8 cellular contexts compared by ENCODE assay signal in the genomic region with DNA sequence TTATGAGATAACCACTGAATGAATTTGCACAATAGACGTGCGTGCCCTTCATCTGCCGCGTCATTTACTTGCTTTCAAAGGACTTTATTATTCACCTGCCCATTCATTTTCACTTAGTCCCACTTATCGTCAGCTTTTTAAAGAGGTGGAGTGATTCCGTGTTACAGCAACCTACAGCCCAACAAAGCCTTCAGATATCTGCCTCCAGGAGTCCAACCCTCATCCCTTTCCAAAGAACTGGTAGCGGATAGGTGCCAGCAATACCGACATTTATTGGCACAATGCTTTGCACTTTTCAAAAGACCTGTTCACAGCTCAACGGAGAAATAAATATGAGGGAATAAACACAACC. TPM values are rescaled to one million over a fixed set of nuclear protein-coding genes. Genes with fewer than 3 reads are reported as not detected.
DNase-seq lines count a peak whose midpoint lies in the region; ATAC-seq and TF ChIP-seq lines count a peak whose summit lies in the region.

No MANE protein-coding gene starts in this region.

- no peaks in the 10 kb centered on the region for H3K9me3 ChIP-seq in CD4-positive, alpha-beta T cell (ENCODE audit: control insufficient read depth, low read length)
- H3K9me3 ChIP-seq in liver (ENCODE audit: control insufficient read depth in 4 of 4, low read length in 3 of 4) (no peaks in the 10 kb centered on the region), thymus (ENCODE audit: control insufficient read depth) (no peaks in the 10 kb centered on the region)

- 1% methylated on average over 9 of the region's 9 CpGs for WGBS in liver
- WGBS in thymus, result 3% methylated on average over 9 of the region's 9 CpGs

- H3K9ac ChIP-seq in liver (ENCODE audit: low read depth in 1 of 2, low read length in 2 of 2), result peak overlapping the region; percentile 70 to 87

- no peaks in the 10 kb centered on the region for H3K9me3 Mint-ChIP-seq in CD4-positive, alpha-beta T cell
- no peaks in the 10 kb centered on the region for H3K9me3 Mint-ChIP-seq in brain

- H3K4me1 ChIP-seq in liver (ENCODE audit: control insufficient read depth in 4 of 4, insufficient read depth in 4 of 4, low read length in 3 of 4) (peaks cover 5 to 29% (median 13%) of the 10 kb centered on the region in 4 donors), thymus (ENCODE audit: control insufficient read depth, insufficient read depth, low read length) (peaks cover 8% of the 10 kb centered on the region)

- H3K4me1 Mint-ChIP-seq in CD4-positive, alpha-beta T cell (ENCODE audit: low read depth), result peaks cover 58% of the 10 kb centered on the region
- peaks cover 51% of the 10 kb centered on the region for H3K4me1 Mint-ChIP-seq in brain

- no peak for TF ChIP-seq POLR2A in NB4 (IDR thresholded peaks at IDR 0.05; ENCODE audit: extremely low read depth, insufficient read length)

- peak overlapping the region; percentile 68 for H3K27ac ChIP-seq in CD4-positive, alpha-beta T cell (ENCODE audit: low read depth, low read length)
- H3K27ac ChIP-seq in liver (ENCODE audit: low read depth in 1 of 2, low read length in 2 of 2) (peak overlapping the region; percentile 86 to 91), thymus (ENCODE audit: low read depth) (peak overlapping the region; percentile 47)

- no peak for TF ChIP-seq CTCF in CD4-positive, alpha-beta T cell (IDR thresholded peaks at IDR 0.05)
- TF ChIP-seq CTCF in NB4 (IDR thresholded peaks at IDR 0.05; ENCODE audit: low read depth, low read length) (no peak), brain (conservative IDR thresholded peaks at IDR 0.05) (no peak), liver (IDR thresholded peaks at IDR 0.05; ENCODE audit: low read depth, low read length, missing input control) (no peak)

- H3K36me3 ChIP-seq in liver (ENCODE audit: control insufficient read depth in 4 of 4, insufficient read depth in 3 of 4, low read depth in 1 of 4, low read length in 3 of 4) (no peaks in the 10 kb centered on the region), thymus (ENCODE audit: control insufficient read depth, insufficient read depth) (no peaks in the 10 kb centered on the region)

- DNase-seq in CD4-positive, alpha-beta T cell, result no peak
- DNase-seq in NB4 (ENCODE audit: low read depth), result no peak
- no peak for DNase-seq in SKM-1 (lab: John Stamatoyannopoulos, UW; ENCODE audit: unreplicated experiment)
- no peak for DNase-seq in RPMI8226

- H3K4me3 ChIP-seq in NB4 (ENCODE audit: low read depth, low read length) (peak overlapping the region; percentile 81), liver (ENCODE audit: low read depth in 1 of 3, low read length in 3 of 3) (peak overlapping the region; percentile 94 to 100 (median 99)), thymus (ENCODE audit: low read length) (peak overlapping the region; percentile 64)

- peak overlapping the region; percentile 93 for H3K4me3 Mint-ChIP-seq in CD4-positive, alpha-beta T cell
- H3K4me3 Mint-ChIP-seq in brain, result peak overlapping the region; percentile 91 to 99 (median 97)

- no peak for TF ChIP-seq RAD21 in liver (IDR thresholded peaks at IDR 0.05)

- POLR2A ChIA-PET in CD4-positive, alpha-beta T cell (lab: Charles Lee), result no interaction called here

- H3K27me3 Mint-ChIP-seq in CD4-positive, alpha-beta T cell, result no peaks in the 10 kb centered on the region
- peaks cover 9% of the 10 kb centered on the region for H3K27me3 Mint-ChIP-seq in brain

- CTCF ChIA-PET in CD4-positive, alpha-beta T cell (lab: Charles Lee), result no interaction called here

- no peak for ATAC-seq in CD4-positive, alpha-beta T cell (ENCODE audit: poor library complexity)
- ATAC-seq in GM21360 (IDR thresholded peaks at IDR 0.05; ENCODE audit: unreplicated experiment), result peak; percentile 2

- peaks cover 39% of the 10 kb centered on the region for H3K36me3 Mint-ChIP-seq in CD4-positive, alpha-beta T cell (ENCODE audit: low read depth)
- H3K36me3 Mint-ChIP-seq in brain, result peaks cover 11% of the 10 kb centered on the region

- H3K27ac Mint-ChIP-seq in CD4-positive, alpha-beta T cell, result peak overlapping the region; percentile 87
- peak overlapping the region; percentile 93 to 99 (median 95) for H3K27ac Mint-ChIP-seq in brain

- intact Hi-C loops in CD4-positive, alpha-beta T cell (cut with DNase I, micrococcal nuclease), result loop anchor here (2.0 kb wide), 2 partner anchors 18 to 20 kb away; partner anchors contain the start of gene FBXO5 (in 1 of the 2)

- no peaks in the 10 kb centered on the region for H3K27me3 ChIP-seq in CD4-positive, alpha-beta T cell (ENCODE audit: control insufficient read depth, insufficient read depth, low read length)
- H3K27me3 ChIP-seq in liver (ENCODE audit: control insufficient read depth in 4 of 4, insufficient read depth in 4 of 4, low read length in 3 of 4), result no peaks in the 10 kb centered on the region
- H3K27me3 ChIP-seq in thymus (ENCODE audit: control insufficient read depth, insufficient read depth), result no peaks in the 10 kb centered on the region

TF ChIP-seq in liver, 16 proteins besides CTCF, POLR2A, EP300 and RAD21:
- TF ChIP-seq NR2F2 (IDR thresholded peaks at IDR 0.05) (no peak), YY1 (IDR thresholded peaks at IDR 0.05) (no peak), JUND (IDR thresholded peaks at IDR 0.05) (no peak), EGR1 (IDR thresholded peaks at IDR 0.05; ENCODE audit: low read depth in 2 of 2) (no peak), GABPA (IDR thresholded peaks at IDR 0.05 in 1 of 2, conservative IDR thresholded peaks at IDR 0.05 in 1 of 2) (no peak), HNF4G (IDR thresholded peaks at IDR 0.05) (no peak), HNF4A (conservative IDR thresholded peaks at IDR 0.05) (no peak)
TF ChIP-seq in liver: peak in this region for 0.

RNA-seq across cellular contexts. Expression of gene MTRF1L, which starts 0.8 kb away (rescaled TPM):
- 10 to 100 TPM in 1 of 2 experiments, 1 to 10 TPM in 1; 9.3 to 11.2 TPM for total RNA-seq in CD4-positive, alpha-beta T cell
- 11.7 TPM for polyA plus RNA-seq in brain (ENCODE audit: insufficient read depth, low read depth, low replicate concordance)
- 10 to 100 TPM in 1 of 2 donors, 1 to 10 TPM in 1; 6.1 to 10.7 TPM for total RNA-seq in liver
- polyA plus RNA-seq in liver, result 10 to 100 TPM in 1 of 2 donors, 1 to 10 TPM in 1; 6.2 to 11.1 TPM
- polyA plus RNA-seq in thymus, result 10.0 TPM

RNA-seq across cellular contexts. Expression of gene FBXO5, which starts 20.4 kb away (rescaled TPM):
- 1 to 10 TPM; 3.0 to 3.3 TPM for total RNA-seq in CD4-positive, alpha-beta T cell
- polyA plus RNA-seq in brain (ENCODE audit: insufficient read depth, low read depth, low replicate concordance), result 16.7 TPM
- total RNA-seq in liver, result 10 to 100 TPM in 1 of 2 donors, 1 to 10 TPM in 1; 1.8 to 32.1 TPM
- 1 to 10 TPM; 1.5 to 1.9 TPM for polyA plus RNA-seq in liver
- polyA plus RNA-seq in thymus, result 6.4 TPM
